In genomic region chr19:15294591-15294990, GRCh38 we compare ENCODE assay signal across 1 cellular context.
TF ChIP-seq lines count a peak whose summit lies in the region.

No MANE protein-coding gene starts in this region.

TF ChIP-seq in IMR-90, 13 proteins besides CTCF, POLR2A, EP300 and RAD21 (continued from another document):
- TF ChIP-seq ELK1 (IDR thresholded peaks at IDR 0.05; ENCODE audit: borderline replicate concordance, low read depth, low read length) (no peak), FOS (IDR thresholded peaks at IDR 0.05; ENCODE audit: low read depth, low read length) (no peak), MAZ (IDR thresholded peaks at IDR 0.05; ENCODE audit: borderline replicate concordance, low read depth, low read length) (no peak), RCOR1 (IDR thresholded peaks at IDR 0.05; ENCODE audit: insufficient replicate concordance, low read length) (no peak), SMC3 (IDR thresholded peaks at IDR 0.05; ENCODE audit: low read depth, low read length) (no peak), CEBPB (IDR thresholded peaks at IDR 0.05; ENCODE audit: low read depth, low read length) (no peak), MAFK (IDR thresholded peaks at IDR 0.05; ENCODE audit: low read depth, low read length) (no peak), BHLHE40 (IDR thresholded peaks at IDR 0.05; ENCODE audit: low read depth, low read length) (no peak), CHD1 (IDR thresholded peaks at IDR 0.05; ENCODE audit: low read depth, low read length) (no peak)
